2 cellular contexts compared by ENCODE assay signal in genomic region chr2:171143670-171144062, GRCh38.
TF ChIP-seq lines count a peak whose summit lies in the region.

No MANE protein-coding gene starts in this region.

TF ChIP-seq in HEK293T, 16 proteins besides CTCF, POLR2A, EP300 and RAD21 (continued from another document):
- TF ChIP-seq PKNOX1 (IDR thresholded peaks at IDR 0.05) (no peak), FOXK2 (IDR thresholded peaks at IDR 0.05) (no peak), FOXA1 (IDR thresholded peaks at IDR 0.05) (no peak)

TF ChIP-seq in GM12878, 131 proteins besides CTCF, POLR2A, EP300 and RAD21 (continued from another document):
- TF ChIP-seq ATF2 (IDR thresholded peaks at IDR 0.05; ENCODE audit: low read length) = no peak
- TF ChIP-seq KDM1A (IDR thresholded peaks at IDR 0.05; ENCODE audit: borderline replicate concordance) = no peak
- TF ChIP-seq TAF1 (IDR thresholded peaks at IDR 0.05; ENCODE audit: borderline replicate concordance, low read depth, low read length) = no peak
- TF ChIP-seq CREM (IDR thresholded peaks at IDR 0.05; ENCODE audit: low read depth) = no peak
- no peak for TF ChIP-seq SPI1 (IDR thresholded peaks at IDR 0.05; ENCODE audit: borderline replicate concordance, insufficient read depth, low read depth, low read length)
- TF ChIP-seq, protein P1, sequence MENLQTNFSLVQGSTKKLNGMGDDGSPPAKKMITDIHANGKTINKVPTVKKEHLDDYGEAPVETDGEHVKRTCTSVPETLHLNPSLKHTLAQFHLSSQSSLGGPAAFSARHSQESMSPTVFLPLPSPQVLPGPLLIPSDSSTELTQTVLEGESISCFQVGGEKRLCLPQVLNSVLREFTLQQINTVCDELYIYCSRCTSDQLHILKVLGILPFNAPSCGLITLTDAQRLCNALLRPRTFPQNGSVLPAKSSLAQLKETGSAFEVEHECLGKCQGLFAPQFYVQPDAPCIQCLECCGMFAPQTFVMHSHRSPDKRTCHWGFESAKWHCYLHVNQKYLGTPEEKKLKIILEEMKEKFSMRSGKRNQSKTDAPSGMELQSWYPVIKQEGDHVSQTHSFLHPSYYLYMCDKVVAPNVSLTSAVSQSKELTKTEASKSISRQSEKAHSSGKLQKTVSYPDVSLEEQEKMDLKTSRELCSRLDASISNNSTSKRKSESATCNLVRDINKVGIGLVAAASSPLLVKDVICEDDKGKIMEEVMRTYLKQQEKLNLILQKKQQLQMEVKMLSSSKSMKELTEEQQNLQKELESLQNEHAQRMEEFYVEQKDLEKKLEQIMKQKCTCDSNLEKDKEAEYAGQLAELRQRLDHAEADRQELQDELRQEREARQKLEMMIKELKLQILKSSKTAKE (IDR thresholded peaks at IDR 0.05; ENCODE audit: low read depth, poor library complexity, severe bottlenecking) = no peak
- no peak for TF ChIP-seq ELK1 (IDR thresholded peaks at IDR 0.05; ENCODE audit: low read depth, low read length)
- no peak for TF ChIP-seq HDGF (IDR thresholded peaks at IDR 0.05)
- TF ChIP-seq, protein P2, sequence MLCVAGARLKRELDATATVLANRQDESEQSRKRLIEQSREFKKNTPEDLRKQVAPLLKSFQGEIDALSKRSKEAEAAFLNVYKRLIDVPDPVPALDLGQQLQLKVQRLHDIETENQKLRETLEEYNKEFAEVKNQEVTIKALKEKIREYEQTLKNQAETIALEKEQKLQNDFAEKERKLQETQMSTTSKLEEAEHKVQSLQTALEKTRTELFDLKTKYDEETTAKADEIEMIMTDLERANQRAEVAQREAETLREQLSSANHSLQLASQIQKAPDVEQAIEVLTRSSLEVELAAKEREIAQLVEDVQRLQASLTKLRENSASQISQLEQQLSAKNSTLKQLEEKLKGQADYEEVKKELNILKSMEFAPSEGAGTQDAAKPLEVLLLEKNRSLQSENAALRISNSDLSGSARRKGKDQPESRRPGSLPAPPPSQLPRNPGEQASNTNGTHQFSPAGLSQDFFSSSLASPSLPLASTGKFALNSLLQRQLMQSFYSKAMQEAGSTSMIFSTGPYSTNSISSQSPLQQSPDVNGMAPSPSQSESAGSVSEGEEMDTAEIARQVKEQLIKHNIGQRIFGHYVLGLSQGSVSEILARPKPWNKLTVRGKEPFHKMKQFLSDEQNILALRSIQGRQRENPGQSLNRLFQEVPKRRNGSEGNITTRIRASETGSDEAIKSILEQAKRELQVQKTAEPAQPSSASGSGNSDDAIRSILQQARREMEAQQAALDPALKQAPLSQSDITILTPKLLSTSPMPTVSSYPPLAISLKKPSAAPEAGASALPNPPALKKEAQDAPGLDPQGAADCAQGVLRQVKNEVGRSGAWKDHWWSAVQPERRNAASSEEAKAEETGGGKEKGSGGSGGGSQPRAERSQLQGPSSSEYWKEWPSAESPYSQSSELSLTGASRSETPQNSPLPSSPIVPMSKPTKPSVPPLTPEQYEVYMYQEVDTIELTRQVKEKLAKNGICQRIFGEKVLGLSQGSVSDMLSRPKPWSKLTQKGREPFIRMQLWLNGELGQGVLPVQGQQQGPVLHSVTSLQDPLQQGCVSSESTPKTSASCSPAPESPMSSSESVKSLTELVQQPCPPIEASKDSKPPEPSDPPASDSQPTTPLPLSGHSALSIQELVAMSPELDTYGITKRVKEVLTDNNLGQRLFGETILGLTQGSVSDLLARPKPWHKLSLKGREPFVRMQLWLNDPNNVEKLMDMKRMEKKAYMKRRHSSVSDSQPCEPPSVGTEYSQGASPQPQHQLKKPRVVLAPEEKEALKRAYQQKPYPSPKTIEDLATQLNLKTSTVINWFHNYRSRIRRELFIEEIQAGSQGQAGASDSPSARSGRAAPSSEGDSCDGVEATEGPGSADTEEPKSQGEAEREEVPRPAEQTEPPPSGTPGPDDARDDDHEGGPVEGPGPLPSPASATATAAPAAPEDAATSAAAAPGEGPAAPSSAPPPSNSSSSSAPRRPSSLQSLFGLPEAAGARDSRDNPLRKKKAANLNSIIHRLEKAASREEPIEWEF (IDR thresholded peaks at IDR 0.05; ENCODE audit: insufficient replicate concordance, low read depth, low read length) = no peak
- TF ChIP-seq CBX5 (IDR thresholded peaks at IDR 0.05; ENCODE audit: low read depth) = no peak
- TF ChIP-seq EZH2 (IDR thresholded peaks at IDR 0.05; ENCODE audit: borderline replicate concordance, control insufficient read depth, low read depth, low read length) = no peak
- TF ChIP-seq, protein P3, sequence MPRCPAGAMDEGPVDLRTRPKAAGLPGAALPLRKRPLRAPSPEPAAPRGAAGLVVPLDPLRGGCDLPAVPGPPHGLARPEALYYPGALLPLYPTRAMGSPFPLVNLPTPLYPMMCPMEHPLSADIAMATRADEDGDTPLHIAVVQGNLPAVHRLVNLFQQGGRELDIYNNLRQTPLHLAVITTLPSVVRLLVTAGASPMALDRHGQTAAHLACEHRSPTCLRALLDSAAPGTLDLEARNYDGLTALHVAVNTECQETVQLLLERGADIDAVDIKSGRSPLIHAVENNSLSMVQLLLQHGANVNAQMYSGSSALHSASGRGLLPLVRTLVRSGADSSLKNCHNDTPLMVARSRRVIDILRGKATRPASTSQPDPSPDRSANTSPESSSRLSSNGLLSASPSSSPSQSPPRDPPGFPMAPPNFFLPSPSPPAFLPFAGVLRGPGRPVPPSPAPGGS (IDR thresholded peaks at IDR 0.05; ENCODE audit: borderline replicate concordance, insufficient read depth, low read depth, low read length, poor library complexity, severe bottlenecking) = no peak
